ENCODE assay signal across 16 cellular contexts in the genomic region with DNA sequence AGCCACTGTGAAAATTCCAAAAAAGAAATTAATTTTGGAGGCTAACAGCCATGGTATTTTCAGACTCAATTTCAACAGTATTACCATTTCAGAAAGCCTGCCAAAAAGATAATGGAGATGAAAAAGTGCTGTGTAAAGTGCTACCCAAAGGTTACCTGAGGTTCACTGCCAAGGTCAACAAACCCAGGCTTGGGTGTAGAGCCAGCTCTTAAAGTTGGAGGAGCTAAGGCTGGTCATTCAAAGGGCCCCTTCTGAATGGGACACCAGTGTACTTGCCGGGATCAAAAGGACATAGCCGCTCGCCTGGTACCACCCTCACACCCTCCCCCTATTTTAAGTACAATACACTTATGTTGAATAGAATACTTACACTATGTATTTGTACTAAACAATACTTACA.
"Had no signal": no experiment of that assay in that cellular context is flagged by ENCODE, and none has a peak within 500 bp of the region (broad histone marks: within the 10 kb centered on the region; RNA-seq: fewer than 3 reads in every experiment).

No MANE protein-coding gene starts in this region.

- DNase-seq: activated CD4-positive, alpha-beta T cell treated with anti-CD3 and anti-CD28 coated beads, Interleukin-2, amount 10 ng/mL, durations not matched to agents 24 days and 14 days; activated CD4-positive, CD25-positive, alpha-beta regulatory T cell; activated CD8-positive, alpha-beta memory T cell treated with anti-CD3 and anti-CD28 coated beads, Interleukin-2, amount 50 U/mL, for 48 hours; activated CD8-positive, alpha-beta T cell treated with anti-CD3 and anti-CD28 coated beads, Interleukin-2, amount 10 ng/mL, durations not matched to agents 7 days and 5 days; activated gamma-delta T cell; activated T-cell treated with anti-CD3 and anti-CD28 coated beads, Interleukin-2, amount 50 U/mL, for 72 hours; cortex of kidney; effector CD8-positive, alpha-beta T cell; foreskin keratinocyte; kidney glomerular epithelial cell; stimulated activated CD4-positive, alpha-beta T cell treated with anti-CD3 and anti-CD28 coated beads, Interleukin-4, amount 100 ng/mL, for 1 hour; stimulated activated naive CD4-positive, alpha-beta T cell treated with Interleukin-2 at 50 U/mL for 16 hours; SW 1271 had no signal

- ATAC-seq: activated CD8-positive, alpha-beta T cell treated with anti-CD3 and anti-CD28 coated beads, Interleukin-2, amount 10 ng/mL, durations not matched to agents 7 days and 5 days; activated naive CD4-positive, alpha-beta T cell treated with anti-CD3 and anti-CD28 coated beads, Interleukin-2, amount 50 U/mL, for 72 hours; activated T-cell treated with anti-CD3 and anti-CD28 coated beads, Interleukin-2, amount 50 U/mL, for 72 hours; foreskin keratinocyte had no signal

- H3K4me1 ChIP-seq: foreskin keratinocyte, testis had no signal

- H3K9me3 ChIP-seq: testis, upper lobe of left lung had no signal

- H3K27ac ChIP-seq: foreskin keratinocyte, testis, upper lobe of left lung had no signal

- H3K27me3 ChIP-seq: foreskin keratinocyte, testis, upper lobe of left lung had no signal

- H3K4me3 ChIP-seq: testis, upper lobe of left lung had no signal
